Comparison of ENCODE assay signal across 12 cellular contexts in genomic region chr13:99218545-99218944, GRCh38. TPM values are rescaled to one million over a fixed set of nuclear protein-coding genes. Genes with fewer than 3 reads are reported as not detected.
DNase-seq lines count a peak whose midpoint lies in the region; ATAC-seq and TF ChIP-seq lines count a peak whose summit lies in the region.
"Had no signal": no experiment of that assay in that cellular context is flagged by ENCODE, and none has a peak within 500 bp of the region (broad histone marks: within the 10 kb centered on the region; RNA-seq: fewer than 3 reads in every experiment).

No MANE protein-coding gene starts in this region.

- no peak for DNase-seq in activated CD4-positive, alpha-beta T cell treated with anti-CD3 and anti-CD28 coated beads for 36 hours
- DNase-seq in activated CD4-positive, alpha-beta T cell treated with anti-CD3 and anti-CD28 coated beads for 4 hours: no peak
- DNase-seq in activated T-helper 2 cell treated with anti-CD3 and anti-CD28 coated beads, Interferon-gamma antibody, Interleukin-2, Interleukin-4, amounts not matched to agents 10 μg/mL and 5 μg/mL and 100 μg/mL, durations not matched to agents 14 hours and 24 hours and 36 hours (ENCODE audit: low spot score): no peak
- DNase-seq in left ventricle myocardium inferior (peak; percentile 80), kidney glomerular epithelial cell (lab: John Stamatoyannopoulos, UW) (no peak), A673 (ENCODE audit: low spot score) (no peak)
- DNase-seq in stimulated activated effector memory CD8-positive, alpha-beta T cell treated with anti-CD3 and anti-CD28 coated beads, Interleukin-12 subunit alpha, Interleukin-12 subunit beta, amount 100 ng/mL, for 72 hours (ENCODE audit: low spot score in 2 of 2): peak in 1 of 2 donors; percentile 51
- DNase-seq: activated gamma-delta T cell, NCI-H2081 had no signal

- POLR2A ChIA-PET in activated CD4-positive, alpha-beta T cell treated with anti-CD3 and anti-CD28 coated beads for 36 hours (lab: Charles Lee): interaction anchor here (0.6 to 2.2 kb wide), 8 partner anchors 13 to 669 kb away, joined by 4 to 25 read pairs (median 6); partner anchors contain the start of genes GPR18 and UBAC2
- POLR2A ChIA-PET in A673 (lab: Charles Lee; ENCODE audit: low non-redundant PET): no interaction called here

- peaks cover 34% of the 10 kb centered on the region for H3K36me3 Mint-ChIP-seq in activated CD4-positive, alpha-beta T cell treated with anti-CD3 and anti-CD28 coated beads for 36 hours (ENCODE audit: low read depth)
- peaks cover 46% of the 10 kb centered on the region for H3K36me3 Mint-ChIP-seq in activated T-helper 2 cell treated with anti-CD3 and anti-CD28 coated beads, Interferon-gamma antibody, Interleukin-2, Interleukin-4, amounts not matched to agents 10 μg/mL and 5 μg/mL and 100 μg/mL, durations not matched to agents 14 hours and 24 hours and 36 hours (ENCODE audit: low read depth)
- peaks cover 34% of the 10 kb centered on the region for H3K36me3 Mint-ChIP-seq in stimulated activated effector memory CD8-positive, alpha-beta T cell treated with anti-CD3 and anti-CD28 coated beads, Interleukin-12 subunit alpha, Interleukin-12 subunit beta, amount 100 ng/mL, for 72 hours

- CTCF ChIA-PET in activated CD4-positive, alpha-beta T cell treated with anti-CD3 and anti-CD28 coated beads for 36 hours (lab: Charles Lee): interaction anchor here (0.9 to 2.4 kb wide), 14 partner anchors 14 to 218 kb away, joined by 3 to 14 read pairs (median 5); partner anchors contain the start of genes GPR18 and UBAC2
- CTCF ChIA-PET in A673 (lab: Charles Lee): no interaction called here

- peaks cover 74% of the 10 kb centered on the region for H3K4me1 ChIP-seq in left ventricle myocardium inferior
- no peaks in the 10 kb centered on the region for H3K4me1 ChIP-seq in A673 (ENCODE audit: insufficient read depth, low read length, poor library complexity, severe bottlenecking)

- TF ChIP-seq CTCF in left ventricle myocardium inferior (IDR thresholded peaks at IDR 0.05; ENCODE audit: borderline replicate concordance) (no peak), A673 (conservative IDR thresholded peaks at IDR 0.05; ENCODE audit: low read depth, low read length) (no peak)

- peaks cover 89% of the 10 kb centered on the region for H3K4me1 Mint-ChIP-seq in activated CD4-positive, alpha-beta T cell treated with anti-CD3 and anti-CD28 coated beads for 36 hours
- H3K4me1 Mint-ChIP-seq in activated T-helper 2 cell treated with anti-CD3 and anti-CD28 coated beads, Interferon-gamma antibody, Interleukin-2, Interleukin-4, amounts not matched to agents 10 μg/mL and 5 μg/mL and 100 μg/mL, durations not matched to agents 14 hours and 24 hours and 36 hours (ENCODE audit: low read depth): peaks cover 81% of the 10 kb centered on the region
- H3K4me1 Mint-ChIP-seq in stimulated activated effector memory CD8-positive, alpha-beta T cell treated with anti-CD3 and anti-CD28 coated beads, Interleukin-12 subunit alpha, Interleukin-12 subunit beta, amount 100 ng/mL, for 72 hours: peaks cover 86% of the 10 kb centered on the region

- H3K27me3 ChIP-seq in left ventricle myocardium inferior (ENCODE audit: low read depth) (no peaks in the 10 kb centered on the region), A673 (replicated peaks; ENCODE audit: insufficient read depth, low read depth, low read length, poor library complexity) (no peaks in the 10 kb centered on the region)
- H3K27me3 ChIP-seq: neutrophil had no signal

- peak overlapping the region; percentile 88 for H3K27ac Mint-ChIP-seq in activated CD4-positive, alpha-beta T cell treated with anti-CD3 and anti-CD28 coated beads for 36 hours
- peak overlapping the region; percentile 90 for H3K27ac Mint-ChIP-seq in activated T-helper 2 cell treated with anti-CD3 and anti-CD28 coated beads, Interferon-gamma antibody, Interleukin-2, Interleukin-4, amounts not matched to agents 10 μg/mL and 5 μg/mL and 100 μg/mL, durations not matched to agents 14 hours and 24 hours and 36 hours
- peak overlapping the region; percentile 92 for H3K27ac Mint-ChIP-seq in stimulated activated effector memory CD8-positive, alpha-beta T cell treated with anti-CD3 and anti-CD28 coated beads, Interleukin-12 subunit alpha, Interleukin-12 subunit beta, amount 100 ng/mL, for 72 hours

- peaks cover 11% of the 10 kb centered on the region for H3K9me3 ChIP-seq in left ventricle myocardium inferior (replicated peaks)
- peaks cover 8% of the 10 kb centered on the region for H3K9me3 ChIP-seq in A673 (ENCODE audit: low read depth, low read length, poor library complexity, severe bottlenecking)
- H3K9me3 ChIP-seq: A549, neutrophil had no signal

- peaks cover 3% of the 10 kb centered on the region for H3K9me3 Mint-ChIP-seq in activated CD4-positive, alpha-beta T cell treated with anti-CD3 and anti-CD28 coated beads for 36 hours (ENCODE audit: low read depth)
- peaks cover 6% of the 10 kb centered on the region for H3K9me3 Mint-ChIP-seq in activated T-helper 2 cell treated with anti-CD3 and anti-CD28 coated beads, Interferon-gamma antibody, Interleukin-2, Interleukin-4, amounts not matched to agents 10 μg/mL and 5 μg/mL and 100 μg/mL, durations not matched to agents 14 hours and 24 hours and 36 hours
- peaks cover 5% of the 10 kb centered on the region for H3K9me3 Mint-ChIP-seq in stimulated activated effector memory CD8-positive, alpha-beta T cell treated with anti-CD3 and anti-CD28 coated beads, Interleukin-12 subunit alpha, Interleukin-12 subunit beta, amount 100 ng/mL, for 72 hours

- peak overlapping the region; percentile 54 for H3K4me3 Mint-ChIP-seq in activated CD4-positive, alpha-beta T cell treated with anti-CD3 and anti-CD28 coated beads for 36 hours
- peak overlapping the region; percentile 69 for H3K4me3 Mint-ChIP-seq in activated T-helper 2 cell treated with anti-CD3 and anti-CD28 coated beads, Interferon-gamma antibody, Interleukin-2, Interleukin-4, amounts not matched to agents 10 μg/mL and 5 μg/mL and 100 μg/mL, durations not matched to agents 14 hours and 24 hours and 36 hours (ENCODE audit: low read depth)
- peak overlapping the region; percentile 63 for H3K4me3 Mint-ChIP-seq in stimulated activated effector memory CD8-positive, alpha-beta T cell treated with anti-CD3 and anti-CD28 coated beads, Interleukin-12 subunit alpha, Interleukin-12 subunit beta, amount 100 ng/mL, for 72 hours

- H3K36me3 ChIP-seq in left ventricle myocardium inferior (peaks cover 5% of the 10 kb centered on the region), A673 (ENCODE audit: insufficient read depth, low read length, poor library complexity, severe bottlenecking) (no peaks in the 10 kb centered on the region)

- no peaks in the 10 kb centered on the region for H3K27me3 Mint-ChIP-seq in activated CD4-positive, alpha-beta T cell treated with anti-CD3 and anti-CD28 coated beads for 36 hours
- H3K27me3 Mint-ChIP-seq in activated T-helper 2 cell treated with anti-CD3 and anti-CD28 coated beads, Interferon-gamma antibody, Interleukin-2, Interleukin-4, amounts not matched to agents 10 μg/mL and 5 μg/mL and 100 μg/mL, durations not matched to agents 14 hours and 24 hours and 36 hours (ENCODE audit: low read depth): no peaks in the 10 kb centered on the region

- peak overlapping the region; percentile 75 for H3K27ac ChIP-seq in left ventricle myocardium inferior (replicated peaks)
- no peak overlapping the region for H3K27ac ChIP-seq in A673 (ENCODE audit: low read depth, low read length, poor library complexity, severe bottlenecking)
- H3K27ac ChIP-seq: A549, neutrophil had no signal

- H3K4me3 ChIP-seq in left ventricle myocardium inferior (peak overlapping the region; percentile 1), A673 (ENCODE audit: low read depth, low read length, poor library complexity, severe bottlenecking) (no peak overlapping the region)
- H3K4me3 ChIP-seq: A549 had no signal

- intact Hi-C loops in activated CD4-positive, alpha-beta T cell treated with anti-CD3 and anti-CD28 coated beads for 36 hours (cut with DNase I, micrococcal nuclease): loop anchor here in 1 of 2 experiments (2.0 to 5.0 kb wide), 2 partner anchors 138 to 214 kb away; no protein-coding TSS in a partner anchor
- intact Hi-C loops in activated T-helper 2 cell treated with anti-CD3 and anti-CD28 coated beads, Interferon-gamma antibody, Interleukin-2, Interleukin-4, amounts not matched to agents 10 μg/mL and 5 μg/mL and 100 μg/mL, durations not matched to agents 14 hours and 24 hours and 36 hours (cut with micrococcal nuclease): loop anchor here (10.0 kb wide), 1 partner anchor 644 kb away; the partner anchor contains the start of gene STK24
- intact Hi-C loops in left ventricle myocardium inferior (cut with micrococcal nuclease): no loop called here
- intact Hi-C loops in A673 (cut with micrococcal nuclease; ENCODE audit: unreplicated experiment): no loop called here

- BruUV-seq in A673 (replicated peaks; lab: Mats Ljungman, UMichigan): no TSS peak

- no peak for ATAC-seq in activated CD4-positive, alpha-beta T cell treated with anti-CD3 and anti-CD28 coated beads for 36 hours
- no peak for ATAC-seq in stimulated activated effector memory CD8-positive, alpha-beta T cell treated with anti-CD3 and anti-CD28 coated beads, Interleukin-12 subunit alpha, Interleukin-12 subunit beta, amount 100 ng/mL, for 72 hours
- ATAC-seq in HG03175 (IDR thresholded peaks at IDR 0.05; ENCODE audit: unreplicated experiment): no peak
- ATAC-seq: A549 had no signal

RNA-seq across cellular contexts. Expression of gene UBAC2, which starts 17.9 kb away (rescaled TPM):
- 10 to 100 TPM; 48.4 to 56.3 TPM for total RNA-seq in activated CD4-positive, alpha-beta T cell treated with anti-CD3 and anti-CD28 coated beads for 36 hours
- total RNA-seq in activated T-helper 2 cell treated with anti-CD3 and anti-CD28 coated beads, Interferon-gamma antibody, Interleukin-2, Interleukin-4, amounts not matched to agents 10 μg/mL and 5 μg/mL and 100 μg/mL, durations not matched to agents 14 hours and 24 hours and 36 hours: 53.4 and 55.1 TPM in 2 replicates
- total RNA-seq in left ventricle myocardium inferior: 44.3 TPM
- total RNA-seq in A673 (2021): 45.8 and 46.2 TPM in 2 replicates

RNA-seq across cellular contexts. Expression of gene GPR18, which starts 39.6 kb away (rescaled TPM):
- 1 to 10 TPM; 6.0 to 9.5 TPM for total RNA-seq in activated CD4-positive, alpha-beta T cell treated with anti-CD3 and anti-CD28 coated beads for 36 hours
- total RNA-seq in activated T-helper 2 cell treated with anti-CD3 and anti-CD28 coated beads, Interferon-gamma antibody, Interleukin-2, Interleukin-4, amounts not matched to agents 10 μg/mL and 5 μg/mL and 100 μg/mL, durations not matched to agents 14 hours and 24 hours and 36 hours: 7.4 and 8.4 TPM in 2 replicates
- total RNA-seq in left ventricle myocardium inferior (not detected), A673 (2021) (not detected in 2 replicates)
